Comparison of ENCODE assay signal across 23 cellular contexts in genomic region chr9:70829591-70830265, GRCh38.
DNase-seq lines count a peak whose midpoint lies in the region; ATAC-seq, FAIRE-seq and TF ChIP-seq lines count a peak whose summit lies in the region.
"Had no signal": no experiment of that assay in that cellular context is flagged by ENCODE, and none has a peak within 500 bp of the region (broad histone marks: within the 10 kb centered on the region; RNA-seq: fewer than 3 reads in every experiment).

No MANE protein-coding gene starts in this region.

- CTCF ChIA-PET in A549 (lab: Yijun Ruan, JAX) = no interaction called here

- TF ChIP-seq EP300 in A549 (IDR thresholded peaks at IDR 0.05) = no peak
- no peak for TF ChIP-seq EP300 in Ishikawa (IDR thresholded peaks at IDR 0.05; ENCODE audit: borderline replicate concordance)

- ATAC-seq in A549 (no peak), left cardiac atrium (no peak), HG03469 (IDR thresholded peaks at IDR 0.05; ENCODE audit: unreplicated experiment) (no peak)
- ATAC-seq: GM12878, HCT116, Right ventricle myocardium inferior had no signal

- 18% methylated on average over 5 of the region's 5 CpGs for WGBS in A549 (ENCODE audit: missing lambda C conversion rate)

- POLR2A ChIA-PET in A549 (lab: Yijun Ruan, JAX) = no interaction called here

- H3K4me3 ChIP-seq in A549 = no peak overlapping the region
- no peak overlapping the region for H3K4me3 ChIP-seq in SK-N-MC
- no peak overlapping the region for H3K4me3 ChIP-seq in fibroblast of mammary gland (ENCODE audit: control insufficient read depth, low read depth, low read length)
- H3K4me3 ChIP-seq: BLaER1, GM12878 had no signal

- H3K4me2 ChIP-seq in A549 = no peak overlapping the region
- H3K4me2 ChIP-seq: BLaER1, SK-N-SH had no signal

- no peak overlapping the region for H3K9ac ChIP-seq in SK-N-MC (ENCODE audit: insufficient read length)
- H3K9ac ChIP-seq: BLaER1, SK-N-SH had no signal

- H3K27me3 Mint-ChIP-seq in activated T-helper 1 cell treated with anti-CD3 and anti-CD28 coated beads, Interleukin-12 subunit alpha, Interleukin-12 subunit beta, Interleukin-2, Interleukin-4 antibody, amounts not matched to agents 30 ng/mL and 10 ng/mL and 1 ng/mL, durations not matched to agents 14 hours and 24 hours and 36 hours (ENCODE audit: insufficient read depth) = peaks cover 2% of the 10 kb centered on the region

- no peaks in the 10 kb centered on the region for H3K36me3 Mint-ChIP-seq in activated T-helper 1 cell treated with anti-CD3 and anti-CD28 coated beads, Interleukin-12 subunit alpha, Interleukin-12 subunit beta, Interleukin-2, Interleukin-4 antibody, amounts not matched to agents 30 ng/mL and 10 ng/mL and 1 ng/mL, durations not matched to agents 14 hours and 24 hours and 36 hours (ENCODE audit: low read depth)
- H3K36me3 Mint-ChIP-seq: CD4-positive, alpha-beta memory T cell had no signal

- H3K4me3 Mint-ChIP-seq in activated T-helper 1 cell treated with anti-CD3 and anti-CD28 coated beads, Interleukin-12 subunit alpha, Interleukin-12 subunit beta, Interleukin-2, Interleukin-4 antibody, amounts not matched to agents 30 ng/mL and 10 ng/mL and 1 ng/mL, durations not matched to agents 14 hours and 24 hours and 36 hours = no peak overlapping the region
- H3K4me3 Mint-ChIP-seq: CD4-positive, alpha-beta memory T cell had no signal

- no peak overlapping the region for H3K27ac Mint-ChIP-seq in activated T-helper 1 cell treated with anti-CD3 and anti-CD28 coated beads, Interleukin-12 subunit alpha, Interleukin-12 subunit beta, Interleukin-2, Interleukin-4 antibody, amounts not matched to agents 30 ng/mL and 10 ng/mL and 1 ng/mL, durations not matched to agents 14 hours and 24 hours and 36 hours
- H3K27ac Mint-ChIP-seq: CD4-positive, alpha-beta memory T cell had no signal

- H3K4me1 ChIP-seq in A549 = no peaks in the 10 kb centered on the region
- H3K4me1 ChIP-seq: BLaER1 had no signal

- TF ChIP-seq CTCF in A549 (IDR thresholded peaks at IDR 0.05) = no peak
- TF ChIP-seq CTCF in fibroblast of mammary gland (conservative IDR thresholded peaks at IDR 0.05; ENCODE audit: control insufficient read depth, insufficient read depth, low read depth, low read length) = no peak

- intact Hi-C loops in left cardiac atrium (cut with DNase I) = no loop called here
- intact Hi-C loops in activated T-helper 1 cell treated with anti-CD3 and anti-CD28 coated beads, Interleukin-12 subunit alpha, Interleukin-12 subunit beta, Interleukin-2, Interleukin-4 antibody, amounts not matched to agents 30 ng/mL and 10 ng/mL and 1 ng/mL, durations not matched to agents 14 hours and 24 hours and 36 hours (cut with micrococcal nuclease) = no loop called here

- no peaks in the 10 kb centered on the region for H3K36me3 ChIP-seq in SK-N-MC (ENCODE audit: insufficient read depth, low read length)
- H3K36me3 ChIP-seq: BLaER1 had no signal

- FAIRE-seq in A549 (lab: Jason Lieb, UNC) = no peak
- FAIRE-seq: GM12878, GM19239, RCC 7860 had no signal

- H3K9me3 ChIP-seq in A549 = no peaks in the 10 kb centered on the region
- no peaks in the 10 kb centered on the region for H3K9me3 ChIP-seq in SK-N-MC (ENCODE audit: low read depth, low read length)
- H3K9me3 ChIP-seq: BLaER1, SK-N-SH had no signal

- H3K4me1 Mint-ChIP-seq in activated T-helper 1 cell treated with anti-CD3 and anti-CD28 coated beads, Interleukin-12 subunit alpha, Interleukin-12 subunit beta, Interleukin-2, Interleukin-4 antibody, amounts not matched to agents 30 ng/mL and 10 ng/mL and 1 ng/mL, durations not matched to agents 14 hours and 24 hours and 36 hours (ENCODE audit: low read depth) = no peaks in the 10 kb centered on the region
- H3K4me1 Mint-ChIP-seq: CD4-positive, alpha-beta memory T cell had no signal

- no peaks in the 10 kb centered on the region for H3K9me3 Mint-ChIP-seq in activated T-helper 1 cell treated with anti-CD3 and anti-CD28 coated beads, Interleukin-12 subunit alpha, Interleukin-12 subunit beta, Interleukin-2, Interleukin-4 antibody, amounts not matched to agents 30 ng/mL and 10 ng/mL and 1 ng/mL, durations not matched to agents 14 hours and 24 hours and 36 hours

- TF ChIP-seq RAD21 in A549 (conservative IDR thresholded peaks at IDR 0.05 in 1 of 2, IDR thresholded peaks at IDR 0.05 in 1 of 2) (no peak), Ishikawa (IDR thresholded peaks at IDR 0.05; ENCODE audit: low read depth) (no peak)

- no peak overlapping the region for H3K27ac ChIP-seq in A549
- no peak overlapping the region for H3K27ac ChIP-seq in SK-N-MC
- H3K27ac ChIP-seq: BLaER1 had no signal

- TF ChIP-seq POLR2A in A549 (IDR thresholded peaks at IDR 0.05; ENCODE audit: low read length) = no peak

- DNase-seq in A549 (ENCODE audit: low read depth in 1 of 2, low spot score in 1 of 2) (no peak), SK-N-MC (ENCODE audit: low read depth, low spot score) (peak; percentile 18), fibroblast of mammary gland (ENCODE audit: low read depth) (peak; percentile 6), left cardiac atrium (no peak), DMS53 treated with DMSO at 0.1 percent for 48 hours (lab: John Stamatoyannopoulos, UW; ENCODE audit: unreplicated experiment) (no peak)
- no peak for DNase-seq in activated T-helper 1 cell treated with anti-CD3 and anti-CD28 coated beads, Interleukin-12 subunit alpha, Interleukin-12 subunit beta, Interleukin-2, Interleukin-4 antibody, amounts not matched to agents 30 ng/mL and 10 ng/mL and 1 ng/mL, durations not matched to agents 14 hours and 24 hours and 36 hours (ENCODE audit: low spot score)
- DNase-seq: 8988T; Calu3; CD4-positive, alpha-beta memory T cell; EL; NCI-H1930; NCI-H2171; NCI-H446; NCI-H526 treated with DMSO at 0.1 percent for 48 hours; SK-N-SH had no signal

TF ChIP-seq in A549, 52 proteins besides CTCF, POLR2A, EP300 and RAD21:
- no peak for TF ChIP-seq EHF (CRISPR knock-in tag; IDR thresholded peaks at IDR 0.05)
- TF ChIP-seq BCL3 (IDR thresholded peaks at IDR 0.05) = no peak
- peak; percentile 19 to 41; a peak in 3 of 4 replicates for TF ChIP-seq CEBPB (IDR thresholded peaks at IDR 0.05)
- TF ChIP-seq TFCP2L1 (CRISPR knock-in tag; IDR thresholded peaks at IDR 0.05) = no peak
- TF ChIP-seq HES2 (IDR thresholded peaks at IDR 0.05) = no peak
- no peak for TF ChIP-seq CHD4 (IDR thresholded peaks at IDR 0.05; ENCODE audit: borderline replicate concordance)
- no peak for TF ChIP-seq ZFP36 (IDR thresholded peaks at IDR 0.05; ENCODE audit: borderline replicate concordance, partially characterized antibody)
- TF ChIP-seq MAFK (IDR thresholded peaks at IDR 0.05; ENCODE audit: partially characterized antibody) = peak; percentile 35
- no peak for TF ChIP-seq NPAS2 (CRISPR knock-in tag; IDR thresholded peaks at IDR 0.05; ENCODE audit: borderline replicate concordance)

TF ChIP-seq in Ishikawa, 13 proteins besides CTCF, POLR2A, EP300 and RAD21:
- TF ChIP-seq CEBPB (IDR thresholded peaks at IDR 0.05) = 0 out of 2 replicates have a peak, but pooled peaks have one; percentile 46
- TF ChIP-seq USF1 (IDR thresholded peaks at IDR 0.05) = no peak
- no peak for TF ChIP-seq NFIC (IDR thresholded peaks at IDR 0.05)
- no peak for TF ChIP-seq REST (IDR thresholded peaks at IDR 0.05; ENCODE audit: low read depth)

Comparison
In these comparisons a context has a peak if more than half of its experiments do, and no peak if none do; other contexts are left out.
1. DNase-seq: peak in SK-N-MC (single experiment) and fibroblast of mammary gland (single experiment); none in A549 (0 of 2), left cardiac atrium (single experiment), activated T-helper 1 cell treated with anti-CD3 and anti-CD28 coated beads, Interleukin-12 subunit alpha, Interleukin-12 subunit beta, Interleukin-2, Interleukin-4 antibody, amounts not matched to agents 30 ng/mL and 10 ng/mL and 1 ng/mL, durations not matched to agents 14 hours and 24 hours and 36 hours (single experiment) and DMS53 treated with DMSO at 0.1 percent for 48 hours (single experiment).